In genomic region chr11:68897441-68897840, GRCh38 we compare ENCODE assay signal across 25 cellular contexts. TPM values are rescaled to one million over a fixed set of nuclear protein-coding genes. Genes with fewer than 3 reads are reported as not detected.
A peak's percentile ranks its signal among the peaks of the same experiment; 100 is the strongest.
DNase-seq lines count a peak whose midpoint lies in the region; ATAC-seq and TF ChIP-seq lines count a peak whose summit lies in the region.
"Had no signal": no experiment of that assay in that cellular context is flagged by ENCODE, and none has a peak within 500 bp of the region (broad histone marks: within the 10 kb centered on the region; RNA-seq: fewer than 3 reads in every experiment).

No MANE protein-coding gene starts in this region.

- no peak for TF ChIP-seq EP300 in SK-N-SH (IDR thresholded peaks at IDR 0.05; ENCODE audit: borderline replicate concordance in 1 of 2, low read depth in 1 of 2, low read length in 1 of 2)

- no peak for TF ChIP-seq RAD21 in SK-N-SH (IDR thresholded peaks at IDR 0.05; ENCODE audit: low read length)

- H3K27me3 Mint-ChIP-seq in endothelial cell (ENCODE audit: unreplicated experiment), result peaks cover 2% of the 10 kb centered on the region
- H3K27me3 Mint-ChIP-seq in neural crest cell (ENCODE audit: low read depth), result no peaks in the 10 kb centered on the region
- H3K27me3 Mint-ChIP-seq in mesothelial cell of epicardium (ENCODE audit: low read depth), result no peaks in the 10 kb centered on the region
- H3K27me3 Mint-ChIP-seq: CD4-positive, alpha-beta memory T cell; CD4-positive, CD25-positive, alpha-beta regulatory T cell; CD8-positive, alpha-beta memory T cell had no signal

- peaks cover 4% of the 10 kb centered on the region; the same call in 1 of the 2 replicates for H4K20me1 ChIP-seq in SK-N-SH (ENCODE audit: insufficient read depth)

- peaks cover 11% of the 10 kb centered on the region for H3K4me1 Mint-ChIP-seq in endothelial cell (ENCODE audit: unreplicated experiment)
- H3K4me1 Mint-ChIP-seq in neural crest cell, result peaks cover under 1% of the 10 kb centered on the region
- peaks cover under 1% of the 10 kb centered on the region for H3K4me1 Mint-ChIP-seq in mesothelial cell of epicardium

- intact Hi-C loops in left ventricle myocardium inferior (cut with micrococcal nuclease) (no loop called here), Right ventricle myocardium inferior (cut with DNase I) (no loop called here), upper lobe of right lung (cut with DNase I) (no loop called here)

- DNase-seq in left ventricle myocardium inferior (no peak), Right ventricle myocardium inferior (ENCODE audit: missing footprints) (no peak), endothelial cell (ENCODE audit: low spot score) (no peak), neural crest cell (ENCODE audit: low read depth, low spot score) (no peak), upper lobe of right lung (peak; percentile 36), SK-N-SH (no peak), NCI-H146 treated with DMSO at 0.1 percent for 48 hours (lab: John Stamatoyannopoulos, UW; ENCODE audit: unreplicated experiment) (no peak), mesothelial cell of epicardium (ENCODE audit: low spot score in 2 of 2, unreplicated experiment in 2 of 2) (no peak)
- DNase-seq: 8988T; ACHN; BE2C; CD4-positive, alpha-beta memory T cell; CD4-positive, CD25-positive, alpha-beta regulatory T cell; CD8-positive, alpha-beta memory T cell; COR-L47; DMS 273 treated with DMSO at 0.1 percent for 48 hours; DMS153; DMS53; DMS79; DND-41; EL; GDM1 had no signal

- POLR2A ChIA-PET in SK-N-SH (lab: Yijun Ruan, JAX), result no interaction called here

- no peak overlapping the region for H3K4me2 ChIP-seq in SK-N-SH
- H3K4me2 ChIP-seq: BLaER1 had no signal

- H3K4me3 Mint-ChIP-seq in endothelial cell (ENCODE audit: unreplicated experiment) (peak overlapping the region; percentile 56), neural crest cell (peak overlapping the region; percentile 56), mesothelial cell of epicardium (no peak overlapping the region)
- H3K4me3 Mint-ChIP-seq: CD14-positive monocyte; CD4-positive, alpha-beta memory T cell; CD4-positive, CD25-positive, alpha-beta regulatory T cell; CD8-positive, alpha-beta memory T cell had no signal

- H3K9me3 ChIP-seq in left ventricle myocardium inferior (replicated peaks) (no peaks in the 10 kb centered on the region), upper lobe of right lung (no peaks in the 10 kb centered on the region), SK-N-SH (no peaks in the 10 kb centered on the region)
- H3K9me3 ChIP-seq: BE2C, BLaER1 had no signal

- H3K4me1 ChIP-seq in left ventricle myocardium inferior (peaks cover 32% of the 10 kb centered on the region), upper lobe of right lung (peaks cover 6% of the 10 kb centered on the region), SK-N-SH (ENCODE audit: control insufficient read depth in 1 of 2, insufficient read depth in 2 of 2, low read depth in 1 of 2, low read length in 1 of 2) (peaks cover 6 to 7% of the 10 kb centered on the region in 2 experiments; a peak in 2 of 4 replicates)
- H3K4me1 ChIP-seq: BE2C had no signal

- H2AFZ ChIP-seq in SK-N-SH (ENCODE audit: low read depth), result no peak overlapping the region

- CTCF ChIA-PET in SK-N-SH (lab: Yijun Ruan, JAX), result no interaction called here

- H3K27ac Mint-ChIP-seq in endothelial cell (ENCODE audit: unreplicated experiment) (no peak overlapping the region), neural crest cell (ENCODE audit: unreplicated experiment) (no peak overlapping the region), mesothelial cell of epicardium (no peak overlapping the region)
- H3K27ac Mint-ChIP-seq: CD14-positive monocyte; CD4-positive, CD25-positive, alpha-beta regulatory T cell; CD8-positive, alpha-beta memory T cell had no signal

- peaks cover 85% of the 10 kb centered on the region for H3K36me3 ChIP-seq in left ventricle myocardium inferior
- peaks cover 75% of the 10 kb centered on the region for H3K36me3 ChIP-seq in upper lobe of right lung
- peaks cover 34 to 62% of the 10 kb centered on the region in 2 experiments for H3K36me3 ChIP-seq in SK-N-SH (replicated peaks in 1 of 2; ENCODE audit: control insufficient read depth in 1 of 2, insufficient read depth in 2 of 2, low read length in 1 of 2)

- H3K27me3 ChIP-seq in left ventricle myocardium inferior (ENCODE audit: low read depth), result no peaks in the 10 kb centered on the region
- H3K27me3 ChIP-seq in upper lobe of right lung, result no peaks in the 10 kb centered on the region
- no peaks in the 10 kb centered on the region for H3K27me3 ChIP-seq in SK-N-SH (ENCODE audit: insufficient read depth)
- H3K27me3 ChIP-seq: BE2C, BLaER1 had no signal

- ATAC-seq in Right ventricle myocardium inferior (no peak), upper lobe of right lung (no peak)
- ATAC-seq: GM12878 had no signal

- peaks cover 7% of the 10 kb centered on the region for H3F3A ChIP-seq in SK-N-SH (replicated peaks; ENCODE audit: insufficient read depth)

- H3K27ac ChIP-seq in left ventricle myocardium inferior (replicated peaks), result peak overlapping the region; percentile 56
- no peak overlapping the region for H3K27ac ChIP-seq in upper lobe of right lung
- no peak overlapping the region for H3K27ac ChIP-seq in SK-N-SH (ENCODE audit: low read depth in 2 of 2, low read length in 1 of 2)
- H3K27ac ChIP-seq: BLaER1 had no signal

- no peaks in the 10 kb centered on the region for H3K9me3 Mint-ChIP-seq in endothelial cell (ENCODE audit: unreplicated experiment)
- H3K9me3 Mint-ChIP-seq in neural crest cell, result no peaks in the 10 kb centered on the region
- no peaks in the 10 kb centered on the region for H3K9me3 Mint-ChIP-seq in mesothelial cell of epicardium
- H3K9me3 Mint-ChIP-seq: CD14-positive monocyte; CD4-positive, alpha-beta memory T cell; CD4-positive, CD25-positive, alpha-beta regulatory T cell; CD8-positive, alpha-beta memory T cell had no signal

- peaks cover 46% of the 10 kb centered on the region for H3K36me3 Mint-ChIP-seq in endothelial cell (ENCODE audit: low read depth, unreplicated experiment)
- H3K36me3 Mint-ChIP-seq in neural crest cell (ENCODE audit: low read depth), result no peaks in the 10 kb centered on the region
- peaks cover 26% of the 10 kb centered on the region for H3K36me3 Mint-ChIP-seq in mesothelial cell of epicardium

- H3K79me2 ChIP-seq in SK-N-SH (ENCODE audit: insufficient read depth), result peaks cover 29% of the 10 kb centered on the region

- no peaks in the 10 kb centered on the region for H3K9me2 ChIP-seq in SK-N-SH

- 96% methylated on average over 7 of the region's 9 CpGs for WGBS in SK-N-SH (ENCODE audit: low lambda C conversion rate)

- H3K9ac ChIP-seq in SK-N-SH, result no peak overlapping the region
- H3K9ac ChIP-seq: BLaER1 had no signal

- TF ChIP-seq CTCF in left ventricle myocardium inferior (IDR thresholded peaks at IDR 0.05; ENCODE audit: borderline replicate concordance) (no peak), endothelial cell (IDR thresholded peaks at IDR 0.05; ENCODE audit: unreplicated experiment) (no peak), neural crest cell (conservative IDR thresholded peaks at IDR 0.05) (no peak), upper lobe of right lung (IDR thresholded peaks at IDR 0.05) (no peak), SK-N-SH (IDR thresholded peaks at IDR 0.05) (no peak), mesothelial cell of epicardium (IDR thresholded peaks at IDR 0.05; ENCODE audit: unreplicated experiment) (no peak)

- H3K4me3 ChIP-seq in left ventricle myocardium inferior (no peak overlapping the region), upper lobe of right lung (no peak overlapping the region), SK-N-SH (ENCODE audit: low read depth in 2 of 2, low read length in 1 of 2) (no peak overlapping the region)
- H3K4me3 ChIP-seq: BLaER1, GM12878 had no signal

TF ChIP-seq in SK-N-SH, 30 proteins besides CTCF, POLR2A, EP300 and RAD21:
- no peak for TF ChIP-seq ZBTB33 (IDR thresholded peaks at IDR 0.05; ENCODE audit: borderline replicate concordance, low read depth)
- no peak for TF ChIP-seq TEAD4 (IDR thresholded peaks at IDR 0.05; ENCODE audit: borderline replicate concordance, insufficient read depth)

RNA-seq across cellular contexts. Expression of gene MRPL21, which starts 6.2 kb away (rescaled TPM):
- 121 TPM for total RNA-seq in left ventricle myocardium inferior
- total RNA-seq in Right ventricle myocardium inferior, result 120 TPM
- total RNA-seq in endothelial cell (ENCODE audit: unreplicated experiment), result 54.4 TPM
- total RNA-seq in neural crest cell, result 64.4 and 69.0 TPM in 2 replicates
- 36.3 TPM for total RNA-seq in upper lobe of right lung
- polyA plus RNA-seq in SK-N-SH (2012; rRNA removed), result 98.3 and 125 TPM in 2 replicates
- 84.3 and 115 TPM in 2 replicates for polyA plus RNA-seq in SK-N-SH (2012; cell fraction: cytosol; rRNA removed)
- polyA plus RNA-seq in SK-N-SH (2012; cell fraction: nucleus; rRNA removed), result 54.2 and 63.0 TPM in 2 replicates
- total RNA-seq in mesothelial cell of epicardium, result 49.4 to 52.8 TPM (median 52.5 TPM) in 3 replicates

RNA-seq across cellular contexts. Expression of gene IGHMBP2, which starts 6.2 kb away (rescaled TPM):
- total RNA-seq in left ventricle myocardium inferior (13.2 TPM), Right ventricle myocardium inferior (13.8 TPM), endothelial cell (ENCODE audit: unreplicated experiment) (14.1 TPM), neural crest cell (28.1 and 30.1 TPM in 2 replicates), upper lobe of right lung (20.3 TPM), mesothelial cell of epicardium (28.3 to 29.0 TPM (median 28.5 TPM) in 3 replicates)
- 7.8 and 9.0 TPM in 2 replicates for polyA plus RNA-seq in SK-N-SH (2012; rRNA removed)
- polyA plus RNA-seq in SK-N-SH (2012; cell fraction: cytosol; rRNA removed), result 2.7 and 5.2 TPM in 2 replicates
- 29.1 and 32.4 TPM in 2 replicates for polyA plus RNA-seq in SK-N-SH (2012; cell fraction: nucleus; rRNA removed)

RNA-seq across cellular contexts. Expression of gene CPT1A, which starts 55.7 kb away (rescaled TPM):
- total RNA-seq in left ventricle myocardium inferior, result 73.1 TPM
- 83.3 TPM for total RNA-seq in Right ventricle myocardium inferior
- total RNA-seq in endothelial cell (ENCODE audit: unreplicated experiment), result 0.36 TPM
- 0.48 and 0.54 TPM in 2 replicates for total RNA-seq in neural crest cell
- 76.4 TPM for total RNA-seq in upper lobe of right lung
- polyA plus RNA-seq in SK-N-SH (2012; rRNA removed), result 22.5 and 31.2 TPM in 2 replicates
- polyA plus RNA-seq in SK-N-SH (2012; cell fraction: cytosol; rRNA removed), result 20.9 and 27.0 TPM in 2 replicates
- polyA plus RNA-seq in SK-N-SH (2012; cell fraction: nucleus; rRNA removed), result 42.4 and 46.7 TPM in 2 replicates
- 2.6 to 3.0 TPM (median 2.8 TPM) in 3 replicates for total RNA-seq in mesothelial cell of epicardium

Comparison
In these comparisons a context has a peak if more than half of its experiments do, and no peak if none do; other contexts are left out.
1. RNA of gene CPT1A, which starts 55.7 kb away (total RNA-seq): 83.3 TPM in Right ventricle myocardium inferior (single experiment), 76.4 TPM in upper lobe of right lung (single experiment) and 73.1 TPM in left ventricle myocardium inferior (single experiment); 2.6 to 3.0 TPM in mesothelial cell of epicardium, 0.48 to 0.54 TPM in neural crest cell and 0.36 TPM in endothelial cell (single experiment); every median in the first group is over 10 times any median in the second.